ENCODE assay signal across 19 cellular contexts in genomic region chr4:85508654-85509053, GRCh38. TPM values are rescaled to one million over a fixed set of nuclear protein-coding genes. Genes with fewer than 3 reads are reported as not detected.
DNase-seq lines count a peak whose midpoint lies in the region; ATAC-seq, FAIRE-seq and TF ChIP-seq lines count a peak whose summit lies in the region.
"Had no signal": no experiment of that assay in that cellular context is flagged by ENCODE, and none has a peak within 500 bp of the region (broad histone marks: within the 10 kb centered on the region; RNA-seq: fewer than 3 reads in every experiment).

No MANE protein-coding gene starts in this region.

- no peaks in the 10 kb centered on the region for H3K27me3 ChIP-seq in Karpas-422 (ENCODE audit: low read length)
- H3K27me3 ChIP-seq in keratinocyte (ENCODE audit: control insufficient read depth, extremely low read depth, insufficient read depth, low read length): no peaks in the 10 kb centered on the region
- H3K27me3 ChIP-seq in trophoblast cell (ENCODE audit: insufficient read depth, low read length): no peaks in the 10 kb centered on the region
- H3K27me3 ChIP-seq: BE2C, SJSA1 had no signal

- peak; percentile 48 for FAIRE-seq in keratinocyte (lab: Jason Lieb, UNC)
- FAIRE-seq: RCC 7860 had no signal

- H2BK120ac ChIP-seq in trophoblast cell (ENCODE audit: insufficient read depth, low read length, poor library complexity): no peak overlapping the region

- ATAC-seq in T-helper 17 cell (no peak), GM18517 (IDR thresholded peaks at IDR 0.05; ENCODE audit: unreplicated experiment) (no peak)

- no peak overlapping the region for H3K4ac ChIP-seq in trophoblast cell (ENCODE audit: low read depth, low read length)

- no peaks in the 10 kb centered on the region for H3K9me1 ChIP-seq in keratinocyte (ENCODE audit: control insufficient read depth, extremely low read depth, insufficient read depth, low read length)

- no peak overlapping the region for H3K18ac ChIP-seq in trophoblast cell (ENCODE audit: low read length)

- H4K20me1 ChIP-seq in Karpas-422 (ENCODE audit: insufficient read depth, low read depth, low read length) (no peaks in the 10 kb centered on the region), keratinocyte (ENCODE audit: control insufficient read depth, extremely low read depth, insufficient read depth, low read length) (no peaks in the 10 kb centered on the region)

- H3K23ac ChIP-seq in trophoblast cell (ENCODE audit: low read length): no peak overlapping the region

- H3K4me1 ChIP-seq in Karpas-422 (ENCODE audit: low read length) (peaks cover 50% of the 10 kb centered on the region), keratinocyte (ENCODE audit: control insufficient read depth, extremely low read depth, insufficient read depth, low read length) (no peaks in the 10 kb centered on the region), trophoblast cell (ENCODE audit: control insufficient read depth in 1 of 2, insufficient read depth in 2 of 2, low read length in 2 of 2) (peaks cover 0 to 4% of the 10 kb centered on the region in 2 experiments)

- H3K4me3 Mint-ChIP-seq in T-helper 17 cell: no peak overlapping the region
- H3K4me3 Mint-ChIP-seq: HFFc6 had no signal

- no peak overlapping the region for H3K4me2 ChIP-seq in Karpas-422 (ENCODE audit: low read depth, low read length, poor library complexity, severe bottlenecking)
- H3K4me2 ChIP-seq in keratinocyte (ENCODE audit: control insufficient read depth, extremely low read depth, insufficient read depth, low read depth, low read length): no peak overlapping the region
- peak overlapping the region; percentile 11 for H3K4me2 ChIP-seq in trophoblast cell (ENCODE audit: low read length)

- no peak overlapping the region for H3K14ac ChIP-seq in trophoblast cell (ENCODE audit: low read length)

- no peaks in the 10 kb centered on the region for H3K36me3 Mint-ChIP-seq in T-helper 17 cell (ENCODE audit: low read depth)

- no peak overlapping the region for H4K12ac ChIP-seq in trophoblast cell (ENCODE audit: low read depth, low read length)

- dilution Hi-C loops in keratinocyte (cut with MboI; ENCODE audit: extremely low pct_ligation_motif_present, low sequenced_read_pairs): no loop called here

- no peak overlapping the region for H3K27ac Mint-ChIP-seq in T-helper 17 cell
- H3K27ac Mint-ChIP-seq: HFFc6 had no signal

- no CpG with 5 or more reads among the region's 2 CpGs for WGBS in trophoblast cell (ENCODE audit: extremely low coverage, insufficient coverage, insufficient read length)

- no peaks in the 10 kb centered on the region for H3K9me3 ChIP-seq in Karpas-422 (ENCODE audit: low read length)
- no peaks in the 10 kb centered on the region for H3K9me3 ChIP-seq in keratinocyte (ENCODE audit: control insufficient read depth, low read depth, low read length)
- H3K9me3 ChIP-seq in trophoblast cell (ENCODE audit: insufficient read depth, low read depth, low read length): peaks cover 2% of the 10 kb centered on the region
- no peaks in the 10 kb centered on the region for H3K9me3 ChIP-seq in T-helper 17 cell (ENCODE audit: control insufficient read depth, low read length, poor library complexity, severe bottlenecking)
- H3K9me3 ChIP-seq: BE2C, SJSA1 had no signal

- no peaks in the 10 kb centered on the region for H3K27me3 Mint-ChIP-seq in T-helper 17 cell

- H3K4me3 ChIP-seq in Karpas-422 (ENCODE audit: low read length) (no peak overlapping the region), keratinocyte (ENCODE audit: control insufficient read depth in 2 of 3, extremely low read depth in 1 of 3, insufficient read depth in 2 of 3, low read depth in 1 of 3, low read length in 3 of 3) (no peak overlapping the region), trophoblast cell (ENCODE audit: low read depth, low read length) (no peak overlapping the region)
- H3K4me3 ChIP-seq: SJSA1 had no signal

- H3K9ac ChIP-seq in Karpas-422 (ENCODE audit: low read length) (no peak overlapping the region), keratinocyte (ENCODE audit: control insufficient read depth, extremely low read depth, insufficient read depth, low read length) (no peak overlapping the region), trophoblast cell (ENCODE audit: low read length) (no peak overlapping the region)

- H3K79me2 ChIP-seq in Karpas-422 (ENCODE audit: low read length): peaks cover 63% of the 10 kb centered on the region
- H3K79me2 ChIP-seq in keratinocyte (ENCODE audit: control insufficient read depth, insufficient read depth, low read length): no peaks in the 10 kb centered on the region
- peaks cover 4% of the 10 kb centered on the region for H3K79me2 ChIP-seq in trophoblast cell (ENCODE audit: control insufficient read depth, insufficient read depth, low read length, poor library complexity)

- H4K91ac ChIP-seq in trophoblast cell (ENCODE audit: low read depth, low read length): no peak overlapping the region

- H2AK5ac ChIP-seq in trophoblast cell (ENCODE audit: low read length): no peak overlapping the region

- H2AFZ ChIP-seq in Karpas-422 (ENCODE audit: low read length) (no peak overlapping the region), keratinocyte (ENCODE audit: control insufficient read depth, low read length) (no peak overlapping the region), trophoblast cell (ENCODE audit: insufficient read depth, low read length, poor library complexity) (no peak overlapping the region)

- H3K9me2 ChIP-seq in Karpas-422 (replicated peaks; ENCODE audit: insufficient read depth, low read length): no peaks in the 10 kb centered on the region

- H3K27ac ChIP-seq in Karpas-422 (ENCODE audit: low read length): peak overlapping the region; percentile 35; the same call in 1 of the 2 replicates
- H3K27ac ChIP-seq in keratinocyte (ENCODE audit: control insufficient read depth, insufficient read depth, low read length): no peak overlapping the region
- peak overlapping the region; percentile 77 for H3K27ac ChIP-seq in trophoblast cell (ENCODE audit: low read depth, low read length)
- H3K27ac ChIP-seq: SJSA1 had no signal

- peaks cover 12% of the 10 kb centered on the region for H3K79me1 ChIP-seq in trophoblast cell (ENCODE audit: low read length)

- no peak overlapping the region for H4K8ac ChIP-seq in trophoblast cell (ENCODE audit: low read depth, low read length)

- H3K4me1 Mint-ChIP-seq in T-helper 17 cell: no peaks in the 10 kb centered on the region

- TF ChIP-seq CTCF in keratinocyte (optimal IDR thresholded peaks at IDR 0.05 in 1 of 3, IDR thresholded peaks at IDR 0.05 in 1 of 3, conservative IDR thresholded peaks at IDR 0.05 in 1 of 3; ENCODE audit: extremely low read depth in 1 of 3, insufficient read depth in 2 of 3, low read length in 3 of 3): no peak

- H2BK5ac ChIP-seq in trophoblast cell (ENCODE audit: low read depth, low read length, poor library complexity): no peak overlapping the region

- no peak overlapping the region for H2BK12ac ChIP-seq in trophoblast cell (ENCODE audit: low read length)

- DNase-seq in ELF-1 (ENCODE audit: low read depth, low spot score) (peak; percentile 45), Karpas-422 (no peak), keratinocyte (ENCODE audit: low read depth, low spot score) (no peak), trophoblast cell (peak; percentile 86 to 92), T-helper 17 cell (no peak)
- no peak for DNase-seq in stimulated activated CD4-positive, alpha-beta T cell treated with anti-CD3 and anti-CD28 coated beads, Interleukin-12 subunit alpha, Interleukin-12 subunit beta, amount 100 ng/mL, for 4 hours
- DNase-seq: BE2C, DMS79, H7, HFFc6, NCI-H1092 treated with DMSO at 0.1 percent for 48 hours, NCI-H1436 treated with DMSO at 0.1 percent for 48 hours, NCI-H1930, NCI-H345, NCI-H524, NCI-H82 had no signal

- H3K36me3 ChIP-seq in Karpas-422 (ENCODE audit: insufficient read depth, low read length) (no peaks in the 10 kb centered on the region), keratinocyte (ENCODE audit: control insufficient read depth in 2 of 2, extremely low read depth in 1 of 2, insufficient read depth in 2 of 2, low read length in 2 of 2) (no peaks in the 10 kb centered on the region), trophoblast cell (ENCODE audit: control insufficient read depth in 1 of 2, insufficient read depth in 2 of 2, low read length in 2 of 2) (peaks cover 2 to 3% of the 10 kb centered on the region in 2 experiments)
- H3K36me3 ChIP-seq: BE2C, SJSA1 had no signal

RNA-seq across cellular contexts. Expression of gene ARHGAP24, which starts 33.7 kb away (rescaled TPM):
- 40.0 and 65.1 TPM in 2 replicates for total RNA-seq in Karpas-422 (2014; rRNA removed; shearing (Covaris generic); ENCODE audit: low replicate concordance)
- 0.56 to 1.1 TPM (median 0.87 TPM) in 3 replicates for polyA plus RNA-seq in keratinocyte
- 2.8 TPM for polyA plus RNA-seq in keratinocyte (2011; ENCODE audit: low read depth)
- polyA plus RNA-seq in keratinocyte (2011; cell fraction: cytosol; rRNA removed): 0.60 and 0.61 TPM in 2 replicates
- 1.0 and 1.7 TPM in 2 replicates for polyA plus RNA-seq in keratinocyte (2011; cell fraction: nucleus; rRNA removed)
- 0.32 and 1.7 TPM in 2 replicates for polyA plus RNA-seq in keratinocyte (2012; ENCODE audit: low replicate concordance)
- polyA minus RNA-seq in keratinocyte: 0.66 to 5.3 TPM (median 4.1 TPM) in 3 replicates
- polyA minus RNA-seq in keratinocyte (2011; cell fraction: cytosol; rRNA and poly(A)+ RNA removed): not detected
- 3.7 and 4.3 TPM in 2 replicates for polyA minus RNA-seq in keratinocyte (2011; cell fraction: nucleus; rRNA and poly(A)+ RNA removed)
- polyA plus RNA-seq in trophoblast cell (2013): 24.0 and 25.9 TPM in 2 replicates
- total RNA-seq in T-helper 17 cell: 1 to 10 TPM in 1 of 2 donors, not detected in 1; 7.0 TPM

Comparison
In these comparisons a context has a peak if more than half of its experiments do, and no peak if none do; other contexts are left out.
1. DNase-seq: peak in ELF-1 (single experiment) and trophoblast cell (2 of 2); none in Karpas-422 (single experiment), keratinocyte (single experiment), T-helper 17 cell (0 of 3) and stimulated activated CD4-positive, alpha-beta T cell treated with anti-CD3 and anti-CD28 coated beads, Interleukin-12 subunit alpha, Interleukin-12 subunit beta, amount 100 ng/mL, for 4 hours (single experiment).